In genomic region chr12:6114476-6114870, GRCh38 we compare ENCODE assay signal across 17 cellular contexts.
"Had no signal": no experiment of that assay in that cellular context is flagged by ENCODE, and none has a peak within 500 bp of the region (broad histone marks: within the 10 kb centered on the region; RNA-seq: fewer than 3 reads in every experiment).

No MANE protein-coding gene starts in this region.

- ATAC-seq: activated CD8-positive, alpha-beta T cell treated with anti-CD3 and anti-CD28 coated beads for 36 hours had no signal

- H3K9me3 ChIP-seq: ascending aorta, SJCRH30, tibial nerve had no signal

- H3K4me3 ChIP-seq: ascending aorta, coronary artery, SJCRH30, skin epidermis, tibial nerve had no signal

- H3K27ac ChIP-seq: ascending aorta, SJCRH30, tibial nerve had no signal

- H3K36me3 ChIP-seq: ascending aorta, SJCRH30, tibial nerve had no signal

- H3K27ac Mint-ChIP-seq: activated CD8-positive, alpha-beta T cell treated with anti-CD3 and anti-CD28 coated beads for 36 hours; activated T-cell treated with anti-CD3 and anti-CD28 coated beads, Interleukin-2, amount 50 U/mL, for 72 hours; memory B cell; nephron; stimulated activated effector memory CD8-positive, alpha-beta T cell treated with anti-CD3 and anti-CD28 coated beads, Interleukin-12 subunit alpha, Interleukin-12 subunit beta, amount 100 ng/mL, for 72 hours had no signal

- H3K9me3 Mint-ChIP-seq: activated CD8-positive, alpha-beta T cell treated with anti-CD3 and anti-CD28 coated beads for 36 hours; activated T-cell treated with anti-CD3 and anti-CD28 coated beads, Interleukin-2, amount 50 U/mL, for 72 hours; memory B cell; stimulated activated effector memory CD8-positive, alpha-beta T cell treated with anti-CD3 and anti-CD28 coated beads, Interleukin-12 subunit alpha, Interleukin-12 subunit beta, amount 100 ng/mL, for 72 hours had no signal

- H3K4me1 Mint-ChIP-seq: memory B cell; nephron; stimulated activated effector memory CD8-positive, alpha-beta T cell treated with anti-CD3 and anti-CD28 coated beads, Interleukin-12 subunit alpha, Interleukin-12 subunit beta, amount 100 ng/mL, for 72 hours had no signal

- H3K27me3 Mint-ChIP-seq: activated CD8-positive, alpha-beta T cell treated with anti-CD3 and anti-CD28 coated beads for 36 hours had no signal

- DNase-seq: activated CD4-positive, alpha-beta T cell treated with anti-CD3 and anti-CD28 coated beads for 4 hours; activated CD8-positive, alpha-beta memory T cell treated with anti-CD3 and anti-CD28 coated beads, Interleukin-2, amount 50 U/mL, for 4 hours; activated CD8-positive, alpha-beta T cell treated with anti-CD3 and anti-CD28 coated beads for 36 hours; activated naive CD4-positive, alpha-beta T cell; activated T-cell treated with anti-CD3 and anti-CD28 coated beads, Interleukin-2, amount 50 U/mL, for 72 hours; effector CD4-positive, alpha-beta T cell; hypothalamus; SJCRH30; SW 1271; T-helper 9 cell had no signal

- H3K36me3 Mint-ChIP-seq: memory B cell; stimulated activated effector memory CD8-positive, alpha-beta T cell treated with anti-CD3 and anti-CD28 coated beads, Interleukin-12 subunit alpha, Interleukin-12 subunit beta, amount 100 ng/mL, for 72 hours had no signal

- H3K4me3 Mint-ChIP-seq: activated CD8-positive, alpha-beta T cell treated with anti-CD3 and anti-CD28 coated beads for 36 hours; activated T-cell treated with anti-CD3 and anti-CD28 coated beads, Interleukin-2, amount 50 U/mL, for 72 hours; memory B cell; nephron; stimulated activated effector memory CD8-positive, alpha-beta T cell treated with anti-CD3 and anti-CD28 coated beads, Interleukin-12 subunit alpha, Interleukin-12 subunit beta, amount 100 ng/mL, for 72 hours had no signal

- H3K4me1 ChIP-seq: ascending aorta, SJCRH30, tibial nerve had no signal

- H3K27me3 ChIP-seq: ascending aorta, SJCRH30, tibial nerve had no signal
